ENCODE assay signal across 17 cellular contexts in genomic region chr3:149959443-149959842, GRCh38. TPM values are rescaled to one million over a fixed set of nuclear protein-coding genes. Genes with fewer than 3 reads are reported as not detected.
DNase-seq lines count a peak whose midpoint lies in the region; ATAC-seq, FAIRE-seq and TF ChIP-seq lines count a peak whose summit lies in the region.
"Had no signal": no experiment of that assay in that cellular context is flagged by ENCODE, and none has a peak within 500 bp of the region (broad histone marks: within the 10 kb centered on the region; RNA-seq: fewer than 3 reads in every experiment).

No MANE protein-coding gene starts in this region.

- peaks cover 31% of the 10 kb centered on the region; the same call in 1 of the 2 replicates for H3K36me3 ChIP-seq in PC-3 (ENCODE audit: low read depth, low read length)
- peaks cover 10% of the 10 kb centered on the region for H3K36me3 ChIP-seq in osteoblast (ENCODE audit: insufficient read depth, low read length)

- H4K20me1 ChIP-seq in PC-3 (ENCODE audit: low read length), result peaks cover 35% of the 10 kb centered on the region
- H4K20me1 ChIP-seq in osteoblast (ENCODE audit: insufficient read depth, low read length), result peaks cover 9% of the 10 kb centered on the region

- H3K79me2 ChIP-seq in PC-3 (ENCODE audit: low read length) (peaks cover 69% of the 10 kb centered on the region), osteoblast (ENCODE audit: insufficient read depth, low read length) (peaks cover 61% of the 10 kb centered on the region)

- TF ChIP-seq EP300 in A549 (IDR thresholded peaks at IDR 0.05), result no peak

- intact Hi-C loops in PC-3 (cut with micrococcal nuclease), result no loop called here

- peaks cover 4% of the 10 kb centered on the region for H3F3A ChIP-seq in PC-3 (ENCODE audit: low read length, unreplicated experiment)

- H3K4me1 ChIP-seq in A549 (peaks cover 23% of the 10 kb centered on the region), PC-3 (ENCODE audit: insufficient read depth, low read length) (peaks cover 34% of the 10 kb centered on the region), osteoblast (ENCODE audit: insufficient read depth, low read length) (peaks cover 30% of the 10 kb centered on the region)

- TF ChIP-seq CTCF in A549 (IDR thresholded peaks at IDR 0.05) (no peak), PC-3 (conservative IDR thresholded peaks at IDR 0.05; ENCODE audit: low read depth, low read length) (no peak), osteoblast (IDR thresholded peaks at IDR 0.05; ENCODE audit: extremely low read depth, low read depth, low read length) (no peak), GM10248 (IDR thresholded peaks at IDR 0.05; ENCODE audit: control extremely low read depth, extremely low read depth, low read depth, missing control alignments) (no peak)

- CTCF ChIA-PET in A549 (lab: Yijun Ruan, JAX) (interaction anchor here (2.0 kb wide), 1 partner anchor 224 kb away, joined by 9 read pairs; no protein-coding TSS in a partner anchor), PC-3 (lab: Charles Lee) (interaction anchor here (1.1 kb wide), 1 partner anchor 22 kb away, joined by 3 read pairs; no protein-coding TSS in a partner anchor), GM10248 (lab: Yijun Ruan, JAX) (interaction anchor here (2.7 kb wide), 1 partner anchor 224 kb away, joined by 10 read pairs; no protein-coding TSS in a partner anchor)

- H2AFZ ChIP-seq in PC-3 (ENCODE audit: low read length) (no peak overlapping the region), osteoblast (ENCODE audit: low read length) (no peak overlapping the region)

- POLR2A ChIA-PET in A549 (lab: Yijun Ruan, JAX) (no interaction called here), PC-3 (lab: Charles Lee; ENCODE audit: unreplicated experiment) (interaction anchor here (0.7 kb wide), 1 partner anchor 253 kb away, joined by 3 read pairs; no protein-coding TSS in a partner anchor), GM10248 (lab: Yijun Ruan, JAX) (no interaction called here)

- no peak for TF ChIP-seq RAD21 in A549 (conservative IDR thresholded peaks at IDR 0.05 in 1 of 2, IDR thresholded peaks at IDR 0.05 in 1 of 2)

- FAIRE-seq in A549 (lab: Jason Lieb, UNC), result no peak
- peak; percentile 77 for FAIRE-seq in G401.6 (lab: Jason Lieb, UNC)
- FAIRE-seq: D721Med, H54, K562 had no signal

- no peak for ATAC-seq in A549
- ATAC-seq in PC-3, result peak; percentile 76
- no peak for ATAC-seq in GM18858 (IDR thresholded peaks at IDR 0.05; ENCODE audit: unreplicated experiment)
- ATAC-seq: CD8-positive, alpha-beta T cell; K562 had no signal

- H3K9ac ChIP-seq in PC-3 (ENCODE audit: low read length), result 0 out of 2 replicates have a peak overlapping the region, but pooled peaks have one; percentile 4

- DNase-seq in A549 (ENCODE audit: low read depth in 1 of 2, low spot score in 1 of 2) (no peak), PC-3 (peak; percentile 72), osteoblast (ENCODE audit: insufficient read length, low spot score, missing footprints) (peak; percentile 34), GM10248 (ENCODE audit: extremely low spot score) (no peak), H4 (ENCODE audit: low spot score) (no peak), NCI-H1048 (lab: John Stamatoyannopoulos, UW) (no peak)
- DNase-seq: CD8-positive, alpha-beta T cell; COR-L47; DND-41; Karpas-422 had no signal

- H3K27me3 ChIP-seq in PC-3 (ENCODE audit: low read length) (no peaks in the 10 kb centered on the region), osteoblast (ENCODE audit: insufficient read depth, low read length) (no peaks in the 10 kb centered on the region)

- no TSS peak for BruUV-seq in PC-3 (replicated peaks; lab: Mats Ljungman, UMichigan)

- peak overlapping the region; percentile 20; the same call in 2 of the 3 replicates for H3K4me2 ChIP-seq in A549
- H3K4me2 ChIP-seq in PC-3 (ENCODE audit: low read length), result peak overlapping the region; percentile 62
- no peak overlapping the region for H3K4me2 ChIP-seq in osteoblast (ENCODE audit: insufficient read depth, low read length)

- TF ChIP-seq POLR2A in A549 (IDR thresholded peaks at IDR 0.05; ENCODE audit: low read length), result no peak

- H3K4me3 ChIP-seq in A549 (no peak overlapping the region), PC-3 (ENCODE audit: low read length) (no peak overlapping the region), osteoblast (ENCODE audit: insufficient read depth, low read length) (no peak overlapping the region)
- H3K4me3 ChIP-seq: K562 had no signal

- H3K9me2 ChIP-seq in PC-3 (replicated peaks; ENCODE audit: low read length), result no peaks in the 10 kb centered on the region

- H3K27ac ChIP-seq in A549 (no peak overlapping the region), PC-3 (ENCODE audit: low read length) (peak overlapping the region; percentile 84), osteoblast (ENCODE audit: low read depth, low read length) (peak overlapping the region; percentile 20)
- H3K27ac ChIP-seq: HL-60 had no signal

- no peaks in the 10 kb centered on the region for H3K9me3 ChIP-seq in A549
- H3K9me3 ChIP-seq in PC-3 (ENCODE audit: low read length), result no peaks in the 10 kb centered on the region
- H3K9me3 ChIP-seq in osteoblast (ENCODE audit: low read depth, low read length), result no peaks in the 10 kb centered on the region

TF ChIP-seq in A549, 52 proteins besides CTCF, POLR2A, EP300 and RAD21:
- TF ChIP-seq MAZ (IDR thresholded peaks at IDR 0.05; ENCODE audit: borderline replicate concordance, low read depth, low read length), result no peak
- no peak for TF ChIP-seq BCL3 (IDR thresholded peaks at IDR 0.05)
- no peak for TF ChIP-seq ZNF302 (CRISPR knock-in tag; IDR thresholded peaks at IDR 0.05)
- no peak for TF ChIP-seq HMGXB4 (CRISPR knock-in tag; IDR thresholded peaks at IDR 0.05; ENCODE audit: borderline replicate concordance)
- TF ChIP-seq TP53 (CRISPR knock-in tag; IDR thresholded peaks at IDR 0.05), result no peak
- no peak for TF ChIP-seq NR3C1 (IDR thresholded peaks at IDR 0.05)
TF ChIP-seq in A549: peak in this region for 0.

RNA-seq across cellular contexts. Expression of gene PFN2, which starts 11.3 kb away (rescaled TPM):
- polyA plus RNA-seq in A549 (2011; rRNA removed) (406 and 539 TPM in 2 replicates), A549 (2017; fragmentation: RNase III; extraction: RNeasy Plus Mini Kit Qiagen cat#74134 plus additional on column Dnase treatment) (201 to 231 TPM (median 222 TPM) in 3 replicates)
- 191 and 210 TPM in 2 replicates for polyA plus RNA-seq in A549 (2012; cell fraction: cytosol; rRNA removed)
- 78.8 and 97.0 TPM in 2 replicates for polyA plus RNA-seq in A549 (2012; cell fraction: nucleus; rRNA removed)
- 117 and 129 TPM in 2 replicates for polyA minus RNA-seq in A549 (2011; rRNA and poly(A)+ RNA removed)
- total RNA-seq in PC-3 (2014; rRNA removed) (213 and 284 TPM in 2 replicates), osteoblast (183 and 204 TPM in 2 replicates)
- total RNA-seq in H4 (2014; rRNA removed; shearing (Covaris generic)), result 333 and 336 TPM in 2 replicates
- polyA plus RNA-seq: CD14-positive monocyte had no signal

Comparison
In these comparisons a context has a peak if more than half of its experiments do, and no peak if none do; other contexts are left out.
1. DNase-seq: peak in PC-3 (single experiment) and osteoblast (single experiment); none in A549 (0 of 2), GM10248 (single experiment), H4 (single experiment) and NCI-H1048 (single experiment).
2. H3K27ac ChIP-seq: peak in PC-3 (single experiment) and osteoblast (single experiment); none in A549 (0 of 2).